8 cellular contexts compared by ENCODE assay signal in the genomic region with DNA sequence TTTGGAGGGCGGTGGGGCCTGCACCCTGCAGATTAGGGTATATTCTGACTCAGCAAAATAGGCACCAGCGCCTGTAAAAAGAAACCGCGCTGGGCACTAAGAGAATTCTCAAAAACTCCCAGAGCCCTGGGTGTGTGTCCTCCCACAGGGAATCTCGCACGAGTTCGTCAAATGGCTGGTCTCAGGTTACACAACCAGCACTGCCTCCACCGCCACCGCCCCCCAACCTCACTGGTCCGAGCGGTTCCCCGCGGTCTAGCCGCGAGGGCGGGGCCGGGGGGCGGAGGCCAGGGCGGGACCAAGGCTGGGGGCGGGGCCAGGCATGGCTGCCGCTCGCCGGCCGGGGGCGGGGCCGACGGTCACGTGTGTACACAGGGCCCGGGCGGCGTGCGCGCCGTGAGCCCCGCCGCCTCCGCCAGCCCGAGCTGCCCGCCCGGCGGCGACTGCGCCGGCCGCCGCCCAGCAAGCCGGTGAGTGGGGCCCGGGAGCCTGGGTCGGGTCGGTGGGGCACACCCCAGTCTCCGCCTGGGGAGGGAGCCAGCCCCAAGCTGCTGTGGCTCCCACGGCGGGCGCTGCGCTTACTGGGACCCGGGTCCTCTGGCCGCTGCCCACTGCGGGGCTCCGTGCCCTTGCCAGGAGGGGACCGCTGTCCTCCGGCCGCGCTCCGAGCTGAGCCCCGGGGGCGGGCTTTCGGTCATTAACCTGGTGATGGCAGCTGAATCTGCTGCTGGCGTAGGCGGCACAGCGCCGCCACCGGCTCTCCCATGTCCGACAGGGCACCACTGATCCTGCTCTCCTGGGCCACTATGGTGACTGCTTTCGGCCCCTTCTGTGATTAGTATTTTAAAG. TPM values are rescaled to one million over a fixed set of nuclear protein-coding genes. Genes with fewer than 3 reads are reported as not detected.
DNase-seq lines count a peak whose midpoint lies in the region; ATAC-seq and TF ChIP-seq lines count a peak whose summit lies in the region.

A gene with protein sequence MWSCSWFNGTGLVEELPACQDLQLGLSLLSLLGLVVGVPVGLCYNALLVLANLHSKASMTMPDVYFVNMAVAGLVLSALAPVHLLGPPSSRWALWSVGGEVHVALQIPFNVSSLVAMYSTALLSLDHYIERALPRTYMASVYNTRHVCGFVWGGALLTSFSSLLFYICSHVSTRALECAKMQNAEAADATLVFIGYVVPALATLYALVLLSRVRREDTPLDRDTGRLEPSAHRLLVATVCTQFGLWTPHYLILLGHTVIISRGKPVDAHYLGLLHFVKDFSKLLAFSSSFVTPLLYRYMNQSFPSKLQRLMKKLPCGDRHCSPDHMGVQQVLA (plus strand): TSS at position 358 of the 849 bp plus-strand sequence. CDS start 12,970 bp downstream, outside the sequence.

- peak within 1 kb of the TSS; percentile 83 to 94 (median 91) for H3K27ac Mint-ChIP-seq in CD4-positive, alpha-beta memory T cell

- peaks cover 49 to 74% (median 65%) of the 10 kb centered on the region in 4 donors for H3K4me1 Mint-ChIP-seq in CD4-positive, alpha-beta memory T cell

- intact Hi-C loops in CD4-positive, alpha-beta memory T cell (cut with micrococcal nuclease), result loop anchor here (2.0 kb wide), 3 partner anchors 16 to 122 kb away; no protein-coding TSS in a partner anchor
- intact Hi-C loops in dorsolateral prefrontal cortex (cut with DNase I), result no loop called here
- intact Hi-C loops in lower lobe of right lung (cut with DNase I), result no loop called here

- DNase-seq in CD4-positive, alpha-beta memory T cell, result peak; percentile 85 to 89 (median 86)
- peak; percentile 96 for DNase-seq in NCI-H82 (lab: John Stamatoyannopoulos, UW)
- DNase-seq in activated CD4-positive, alpha-beta T cell treated with anti-CD3 and anti-CD28 coated beads, Interleukin-2, amount 50 U/mL, for 48 hours, result peak; percentile 95 to 97
- peak; percentile 90 to 96 (median 94) for DNase-seq in dorsolateral prefrontal cortex
- DNase-seq in lower lobe of right lung, result peak; percentile 97
- peak; percentile 67 to 96 (median 79) for DNase-seq in stimulated activated CD4-positive, alpha-beta T cell treated with anti-CD3 and anti-CD28 coated beads, TNF-alpha, amount 100 ng/mL, for 1 hour (ENCODE audit: low read depth in 3 of 3, low spot score in 1 of 3)

- peak within 1 kb of the TSS; percentile 67 to 69 for H3K4me3 ChIP-seq in CD4-positive, alpha-beta memory T cell (ENCODE audit: low read length in 2 of 2)
- H3K4me3 ChIP-seq in dorsolateral prefrontal cortex, result peak within 1 kb of the TSS; percentile 47 to 99 (median 86)
- peak within 1 kb of the TSS; percentile 70 for H3K4me3 ChIP-seq in lower lobe of right lung

- peak within 1 kb of the TSS; percentile 55 for H3K27ac ChIP-seq in CD4-positive, alpha-beta memory T cell (ENCODE audit: low read depth, low read length)
- peak within 1 kb of the TSS; percentile 29 to 97 (median 92) for H3K27ac ChIP-seq in dorsolateral prefrontal cortex
- H3K27ac ChIP-seq in lower lobe of right lung, result peak within 1 kb of the TSS; percentile 84

- peak within 1 kb of the TSS; percentile 88 to 96 (median 92) for H3K4me3 Mint-ChIP-seq in CD4-positive, alpha-beta memory T cell

- H3K27me3 ChIP-seq in CD4-positive, alpha-beta memory T cell (ENCODE audit: insufficient read depth, low read length), result no peaks in the 10 kb centered on the region
- H3K27me3 ChIP-seq in dorsolateral prefrontal cortex (no peaks in the 10 kb centered on the region), lower lobe of right lung (ENCODE audit: low read depth) (no peaks in the 10 kb centered on the region)

- H3K27me3 Mint-ChIP-seq in CD4-positive, alpha-beta memory T cell, result no peaks in the 10 kb centered on the region

- H3K9me3 ChIP-seq in CD4-positive, alpha-beta memory T cell (ENCODE audit: control insufficient read depth in 1 of 2, low read length in 2 of 2), result no peaks in the 10 kb centered on the region
- H3K9me3 ChIP-seq in lower lobe of right lung, result no peaks in the 10 kb centered on the region

- peaks cover 70% of the 10 kb centered on the region for H3K4me1 ChIP-seq in CD4-positive, alpha-beta memory T cell (ENCODE audit: insufficient read depth, low read length)
- H3K4me1 ChIP-seq in lower lobe of right lung, result peaks cover 85% of the 10 kb centered on the region

- H3K9me3 Mint-ChIP-seq in CD4-positive, alpha-beta memory T cell, result no peaks in the 10 kb centered on the region

- POLR2A ChIA-PET in CD4-positive, alpha-beta memory T cell (lab: Charles Lee; ENCODE audit: partially characterized antibody), result interaction anchor here (0.7 to 3.0 kb wide), 12 partner anchors 9 to 121 kb away, joined by 3 to 20 read pairs (median 4); a partner anchor contains a TSS

- ATAC-seq in GM19395 (IDR thresholded peaks at IDR 0.05; ENCODE audit: unreplicated experiment), result peak; percentile 84
- ATAC-seq in HG03558 (IDR thresholded peaks at IDR 0.05; ENCODE audit: extremely low read depth, unreplicated experiment), result peak; percentile 67
- peak; percentile 97 to 98 for ATAC-seq in lower lobe of right lung

- CTCF ChIA-PET in CD4-positive, alpha-beta memory T cell (lab: Charles Lee; ENCODE audit: partially characterized antibody), result interaction anchor here (0.7 to 8.4 kb wide), 11 partner anchors 9 to 72 kb away, joined by 3 to 65 read pairs (median 5); no protein-coding TSS in a partner anchor

- no peaks in the 10 kb centered on the region for H3K36me3 ChIP-seq in CD4-positive, alpha-beta memory T cell (ENCODE audit: insufficient read depth, low read length)
- H3K36me3 ChIP-seq in lower lobe of right lung, result no peaks in the 10 kb centered on the region

- TF ChIP-seq CTCF in dorsolateral prefrontal cortex (IDR thresholded peaks at IDR 0.05 in 54 of 56, conservative IDR thresholded peaks at IDR 0.05 in 2 of 56; ENCODE audit: low read depth in 1 of 56, partially characterized antibody in 56 of 56) (peak; percentile 14 to 75 (median 54)), lower lobe of right lung (IDR thresholded peaks at IDR 0.05) (peak; percentile 69)

- no peaks in the 10 kb centered on the region for H3K36me3 Mint-ChIP-seq in CD4-positive, alpha-beta memory T cell

RNA-seq across cellular contexts. Expression of the gene that starts here (rescaled TPM):
- total RNA-seq in CD4-positive, alpha-beta memory T cell, result 10 to 100 TPM in 1 of 2 experiments, 1 to 10 TPM in 1; 8.8 to 10.1 TPM
- 10 to 100 TPM; 10.0 to 22.2 TPM for polyA plus RNA-seq in CD4-positive, alpha-beta memory T cell
- total RNA-seq in dorsolateral prefrontal cortex (10 to 100 TPM in 110 of 120 experiments, 1 to 10 TPM in 10; 7.2 to 46.2 (median 18.2) TPM), lower lobe of right lung (44.8 TPM)

Comparison
In these comparisons a context has a peak if more than half of its experiments do, and no peak if none do; other contexts are left out.
1. Peak in every context shown above with its lines: DNase-seq, ATAC-seq, H3K4me3 ChIP-seq and H3K27ac ChIP-seq.